In the genomic region with DNA sequence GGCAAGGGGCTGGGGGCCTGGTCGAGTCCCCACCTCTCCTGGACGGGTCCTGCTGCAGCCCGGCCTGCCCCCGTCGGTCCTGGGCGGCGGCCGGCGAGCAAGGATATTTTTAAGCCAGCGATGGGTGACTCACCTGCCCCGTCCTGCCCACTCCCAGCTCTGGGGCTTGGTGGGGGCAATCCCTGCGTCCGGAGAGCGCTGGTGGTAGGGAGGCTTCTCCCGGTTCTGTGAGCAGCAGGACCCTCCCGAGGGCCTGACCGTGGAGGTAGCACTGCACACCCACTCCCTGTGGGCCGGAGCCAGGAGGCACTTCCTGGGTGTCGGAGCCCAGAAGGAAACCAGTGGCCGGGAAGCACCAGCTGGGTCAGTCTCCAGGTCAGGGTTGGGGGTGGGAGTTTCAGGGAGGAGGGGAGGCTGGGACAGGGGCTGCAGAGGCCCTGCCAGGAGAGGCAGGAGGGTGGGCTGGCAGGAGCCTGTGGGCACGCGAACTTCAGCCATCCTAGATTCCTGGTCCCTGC, we compare ENCODE assay signal across 1 cellular context.
TF ChIP-seq lines count a peak whose summit lies in the region.

No MANE protein-coding gene starts in this region.

TF ChIP-seq in IMR-90, 13 proteins besides CTCF, POLR2A, EP300 and RAD21 (continued from another document):
- 0 out of 2 replicates have a peak, but pooled peaks have one; percentile 24 for TF ChIP-seq FOS (IDR thresholded peaks at IDR 0.05; ENCODE audit: low read depth, low read length)
- TF ChIP-seq, protein P1, sequence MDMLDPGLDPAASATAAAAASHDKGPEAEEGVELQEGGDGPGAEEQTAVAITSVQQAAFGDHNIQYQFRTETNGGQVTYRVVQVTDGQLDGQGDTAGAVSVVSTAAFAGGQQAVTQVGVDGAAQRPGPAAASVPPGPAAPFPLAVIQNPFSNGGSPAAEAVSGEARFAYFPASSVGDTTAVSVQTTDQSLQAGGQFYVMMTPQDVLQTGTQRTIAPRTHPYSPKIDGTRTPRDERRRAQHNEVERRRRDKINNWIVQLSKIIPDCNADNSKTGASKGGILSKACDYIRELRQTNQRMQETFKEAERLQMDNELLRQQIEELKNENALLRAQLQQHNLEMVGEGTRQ (IDR thresholded peaks at IDR 0.05; ENCODE audit: low read depth, low read length) = no peak
- no peak for TF ChIP-seq CHD1 (IDR thresholded peaks at IDR 0.05; ENCODE audit: low read depth, low read length)
